In the genomic region with DNA sequence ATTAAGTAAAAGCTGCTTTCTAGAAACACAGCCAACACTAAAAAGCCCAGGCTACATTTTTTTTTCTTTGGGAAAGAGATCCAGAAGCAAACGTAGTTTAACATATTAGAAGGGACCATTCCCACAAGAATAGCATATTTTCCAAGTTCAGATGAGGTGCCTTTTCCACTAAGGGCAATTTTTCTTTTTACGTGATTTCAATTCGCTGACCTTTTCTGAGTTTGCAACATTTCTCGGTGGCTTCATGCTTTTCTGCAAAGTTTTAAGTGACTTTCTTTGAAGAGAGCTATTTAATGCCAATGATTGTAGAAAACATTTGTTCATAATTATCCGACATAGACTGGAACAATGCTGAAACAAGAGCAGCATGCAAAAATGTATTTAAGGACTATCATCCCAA, we compare ENCODE assay signal across 15 cellular contexts. TPM values are rescaled to one million over a fixed set of nuclear protein-coding genes. Genes with fewer than 3 reads are reported as not detected.
DNase-seq lines count a peak whose midpoint lies in the region; ATAC-seq and TF ChIP-seq lines count a peak whose summit lies in the region.
"Had no signal": no experiment of that assay in that cellular context is flagged by ENCODE, and none has a peak within 500 bp of the region (broad histone marks: within the 10 kb centered on the region; RNA-seq: fewer than 3 reads in every experiment).

No MANE protein-coding gene starts in this region.

- H3K4me3 Mint-ChIP-seq in GM23338 = no peak overlapping the region

- no peaks in the 10 kb centered on the region for H3K9me3 Mint-ChIP-seq in GM23338

- H3K27ac ChIP-seq in GM23338 (ENCODE audit: low read depth) (peak overlapping the region; percentile 95), RWPE2 (ENCODE audit: poor library complexity, severe bottlenecking) (peak overlapping the region; percentile 100), skin epidermis (peak overlapping the region in 12 of 21 experiments; percentile 10 to 84 (median 66))

- H3K4me2 ChIP-seq in GM23338 = peak overlapping the region; percentile 27

- no peak overlapping the region for H3K4me3 ChIP-seq in GM23338
- no peak overlapping the region for H3K4me3 ChIP-seq in RWPE2 (ENCODE audit: severe bottlenecking)
- no peak overlapping the region for H3K4me3 ChIP-seq in skin epidermis

- no peaks in the 10 kb centered on the region for H3K9me3 ChIP-seq in RWPE2 (ENCODE audit: severe bottlenecking)

- 0 out of 2 replicates have a peak, but pooled peaks cover 2% of the 10 kb centered on the region for H3F3A ChIP-seq in GM23338 (replicated peaks; ENCODE audit: low read depth)

- H3K79me2 ChIP-seq in GM23338 (replicated peaks; ENCODE audit: insufficient read depth) = peaks cover 56% of the 10 kb centered on the region

- H3K4me1 ChIP-seq in GM23338 (ENCODE audit: insufficient read depth) (peaks cover 82% of the 10 kb centered on the region), RWPE2 (ENCODE audit: insufficient read depth, poor library complexity, severe bottlenecking) (peaks cover 30% of the 10 kb centered on the region)

- peak overlapping the region; percentile 19; the same call in 1 of the 2 replicates for H3K27ac Mint-ChIP-seq in GM23338

- no peaks in the 10 kb centered on the region for H3K36me3 ChIP-seq in GM23338 (ENCODE audit: insufficient read depth)
- H3K36me3 ChIP-seq in RWPE2 (ENCODE audit: low read depth) = no peaks in the 10 kb centered on the region; the same call in 1 of the 2 replicates

- H3K4me1 Mint-ChIP-seq in GM23338 = peaks cover 90% of the 10 kb centered on the region

- DNase-seq in GM23338 (ENCODE audit: low spot score) = no peak
- DNase-seq in RWPE2 (ENCODE audit: low spot score) = no peak
- DNase-seq in fibroblast of gingiva (ENCODE audit: low read depth) = peak; percentile 82
- no peak for DNase-seq in activated CD4-positive, alpha-beta T cell treated with anti-CD3 and anti-CD28 coated beads for 1 hour
- DNase-seq: CD4-positive, CD25-positive, alpha-beta regulatory T cell; DMS53; H7; NCI-H1436; NCI-H2081; NCI-H510A treated with DMSO at 0.1 percent for 48 hours; SIG-M5 had no signal

- ATAC-seq in GM23338 (no peak), RWPE2 (ENCODE audit: low read depth) (no peak), GM21723 (IDR thresholded peaks at IDR 0.05; ENCODE audit: unreplicated experiment) (no peak), GM21390 (IDR thresholded peaks at IDR 0.05; ENCODE audit: unreplicated experiment) (no peak), GM21423 (IDR thresholded peaks at IDR 0.05; ENCODE audit: unreplicated experiment) (no peak)

- no peaks in the 10 kb centered on the region for H4K20me1 ChIP-seq in GM23338 (replicated peaks; ENCODE audit: insufficient read depth)

- H3K9me2 ChIP-seq in GM23338 (ENCODE audit: insufficient read depth) = no peaks in the 10 kb centered on the region

- H2AFZ ChIP-seq in GM23338 = no peak overlapping the region

- H3K27me3 Mint-ChIP-seq in GM23338 (ENCODE audit: insufficient read depth, low read depth, poor library complexity) = peaks cover 3% of the 10 kb centered on the region
- H3K27me3 Mint-ChIP-seq: CD4-positive, CD25-positive, alpha-beta regulatory T cell had no signal

- no peaks in the 10 kb centered on the region for H3K36me3 Mint-ChIP-seq in GM23338 (ENCODE audit: low read depth)

- TF ChIP-seq CTCF in GM23338 (conservative IDR thresholded peaks at IDR 0.05; ENCODE audit: low read depth in 2 of 2) = no peak
- TF ChIP-seq CTCF in RWPE2 (IDR thresholded peaks at IDR 0.05; ENCODE audit: poor library complexity, severe bottlenecking) = no peak

- H3K27me3 ChIP-seq in GM23338 (ENCODE audit: insufficient read depth) (no peaks in the 10 kb centered on the region), RWPE2 (ENCODE audit: insufficient read depth, poor library complexity, severe bottlenecking) (no peaks in the 10 kb centered on the region)

TF ChIP-seq in GM23338, 12 proteins besides CTCF, POLR2A, EP300 and RAD21 (continues in another document):
- no peak for TF ChIP-seq JUNB (IDR thresholded peaks at IDR 0.05; ENCODE audit: unreplicated experiment)
- TF ChIP-seq EZH2phosphoT487 (IDR thresholded peaks at IDR 0.05; ENCODE audit: unreplicated experiment) = no peak
- TF ChIP-seq, protein P1, sequence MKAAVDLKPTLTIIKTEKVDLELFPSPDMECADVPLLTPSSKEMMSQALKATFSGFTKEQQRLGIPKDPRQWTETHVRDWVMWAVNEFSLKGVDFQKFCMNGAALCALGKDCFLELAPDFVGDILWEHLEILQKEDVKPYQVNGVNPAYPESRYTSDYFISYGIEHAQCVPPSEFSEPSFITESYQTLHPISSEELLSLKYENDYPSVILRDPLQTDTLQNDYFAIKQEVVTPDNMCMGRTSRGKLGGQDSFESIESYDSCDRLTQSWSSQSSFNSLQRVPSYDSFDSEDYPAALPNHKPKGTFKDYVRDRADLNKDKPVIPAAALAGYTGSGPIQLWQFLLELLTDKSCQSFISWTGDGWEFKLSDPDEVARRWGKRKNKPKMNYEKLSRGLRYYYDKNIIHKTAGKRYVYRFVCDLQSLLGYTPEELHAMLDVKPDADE (IDR thresholded peaks at IDR 0.05) = no peak
- TF ChIP-seq, protein P2, sequence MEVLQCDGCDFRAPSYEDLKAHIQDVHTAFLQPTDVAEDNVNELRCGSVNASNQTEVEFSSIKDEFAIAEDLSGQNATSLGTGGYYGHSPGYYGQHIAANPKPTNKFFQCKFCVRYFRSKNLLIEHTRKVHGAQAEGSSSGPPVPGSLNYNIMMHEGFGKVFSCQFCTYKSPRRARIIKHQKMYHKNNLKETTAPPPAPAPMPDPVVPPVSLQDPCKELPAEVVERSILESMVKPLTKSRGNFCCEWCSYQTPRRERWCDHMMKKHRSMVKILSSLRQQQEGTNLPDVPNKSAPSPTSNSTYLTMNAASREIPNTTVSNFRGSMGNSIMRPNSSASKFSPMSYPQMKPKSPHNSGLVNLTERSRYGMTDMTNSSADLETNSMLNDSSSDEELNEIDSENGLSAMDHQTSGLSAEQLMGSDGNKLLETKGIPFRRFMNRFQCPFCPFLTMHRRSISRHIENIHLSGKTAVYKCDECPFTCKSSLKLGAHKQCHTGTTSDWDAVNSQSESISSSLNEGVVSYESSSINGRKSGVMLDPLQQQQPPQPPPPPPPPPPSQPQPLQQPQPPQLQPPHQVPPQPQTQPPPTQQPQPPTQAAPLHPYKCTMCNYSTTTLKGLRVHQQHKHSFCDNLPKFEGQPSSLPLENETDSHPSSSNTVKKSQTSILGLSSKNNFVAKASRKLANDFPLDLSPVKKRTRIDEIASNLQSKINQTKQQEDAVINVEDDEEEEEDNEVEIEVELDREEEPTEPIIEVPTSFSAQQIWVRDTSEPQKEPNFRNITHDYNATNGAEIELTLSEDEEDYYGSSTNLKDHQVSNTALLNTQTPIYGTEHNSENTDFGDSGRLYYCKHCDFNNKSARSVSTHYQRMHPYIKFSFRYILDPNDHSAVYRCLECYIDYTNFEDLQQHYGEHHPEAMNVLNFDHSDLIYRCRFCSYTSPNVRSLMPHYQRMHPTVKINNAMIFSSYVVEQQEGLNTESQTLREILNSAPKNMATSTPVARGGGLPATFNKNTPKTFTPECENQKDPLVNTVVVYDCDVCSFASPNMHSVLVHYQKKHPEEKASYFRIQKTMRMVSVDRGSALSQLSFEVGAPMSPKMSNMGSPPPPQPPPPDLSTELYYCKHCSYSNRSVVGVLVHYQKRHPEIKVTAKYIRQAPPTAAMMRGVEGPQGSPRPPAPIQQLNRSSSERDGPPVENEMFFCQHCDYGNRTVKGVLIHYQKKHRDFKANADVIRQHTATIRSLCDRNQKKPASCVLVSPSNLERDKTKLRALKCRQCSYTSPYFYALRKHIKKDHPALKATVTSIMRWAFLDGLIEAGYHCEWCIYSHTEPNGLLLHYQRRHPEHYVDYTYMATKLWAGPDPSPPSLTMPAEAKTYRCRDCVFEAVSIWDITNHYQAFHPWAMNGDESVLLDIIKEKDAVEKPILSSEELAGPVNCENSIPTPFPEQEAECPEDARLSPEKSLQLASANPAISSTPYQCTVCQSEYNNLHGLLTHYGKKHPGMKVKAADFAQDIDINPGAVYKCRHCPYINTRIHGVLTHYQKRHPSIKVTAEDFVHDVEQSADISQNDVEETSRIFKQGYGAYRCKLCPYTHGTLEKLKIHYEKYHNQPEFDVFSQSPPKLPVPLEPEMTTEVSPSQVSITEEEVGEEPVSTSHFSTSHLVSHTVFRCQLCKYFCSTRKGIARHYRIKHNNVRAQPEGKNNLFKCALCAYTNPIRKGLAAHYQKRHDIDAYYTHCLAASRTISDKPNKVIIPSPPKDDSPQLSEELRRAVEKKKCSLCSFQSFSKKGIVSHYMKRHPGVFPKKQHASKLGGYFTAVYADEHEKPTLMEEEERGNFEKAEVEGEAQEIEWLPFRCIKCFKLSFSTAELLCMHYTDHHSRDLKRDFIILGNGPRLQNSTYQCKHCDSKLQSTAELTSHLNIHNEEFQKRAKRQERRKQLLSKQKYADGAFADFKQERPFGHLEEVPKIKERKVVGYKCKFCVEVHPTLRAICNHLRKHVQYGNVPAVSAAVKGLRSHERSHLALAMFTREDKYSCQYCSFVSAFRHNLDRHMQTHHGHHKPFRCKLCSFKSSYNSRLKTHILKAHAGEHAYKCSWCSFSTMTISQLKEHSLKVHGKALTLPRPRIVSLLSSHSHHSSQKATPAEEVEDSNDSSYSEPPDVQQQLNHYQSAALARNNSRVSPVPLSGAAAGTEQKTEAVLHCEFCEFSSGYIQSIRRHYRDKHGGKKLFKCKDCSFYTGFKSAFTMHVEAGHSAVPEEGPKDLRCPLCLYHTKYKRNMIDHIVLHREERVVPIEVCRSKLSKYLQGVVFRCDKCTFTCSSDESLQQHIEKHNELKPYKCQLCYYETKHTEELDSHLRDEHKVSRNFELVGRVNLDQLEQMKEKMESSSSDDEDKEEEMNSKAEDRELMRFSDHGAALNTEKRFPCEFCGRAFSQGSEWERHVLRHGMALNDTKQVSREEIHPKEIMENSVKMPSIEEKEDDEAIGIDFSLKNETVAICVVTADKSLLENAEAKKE (CRISPR knock-in tag; IDR thresholded peaks at IDR 0.05) = no peak
- TF ChIP-seq CREB1 (CRISPR knock-in tag; IDR thresholded peaks at IDR 0.05; ENCODE audit: low read depth) = no peak
- no peak for TF ChIP-seq STAT1 (IDR thresholded peaks at IDR 0.05; ENCODE audit: unreplicated experiment)
- TF ChIP-seq EZH2 (IDR thresholded peaks at IDR 0.05; ENCODE audit: low read depth, unreplicated experiment) = no peak
- TF ChIP-seq ZNF114 (CRISPR knock-in tag; IDR thresholded peaks at IDR 0.05) = no peak
- no peak for TF ChIP-seq ZNF331 (CRISPR knock-in tag; IDR thresholded peaks at IDR 0.05; ENCODE audit: low read depth)

RNA-seq across cellular contexts. Expression of gene MAPKAP1, which starts 55.1 kb away (rescaled TPM):
- 95.4 and 98.5 TPM in 2 replicates for total RNA-seq in GM23338 (2014; rRNA removed; shearing (Covaris generic))
- polyA plus RNA-seq in GM23338 (2016; fragmentation: Nextera tagmentation; extraction: Ambion mirVana) = 57.5 and 68.4 TPM in 2 replicates
